9 cellular contexts compared by ENCODE assay signal in genomic region chr3:52892625-52893311, GRCh38. TPM values are rescaled to one million over a fixed set of nuclear protein-coding genes. Genes with fewer than 3 reads are reported as not detected.
DNase-seq lines count a peak whose midpoint lies in the region; ATAC-seq and TF ChIP-seq lines count a peak whose summit lies in the region.
"Had no signal": no experiment of that assay in that cellular context is flagged by ENCODE, and none has a peak within 500 bp of the region (broad histone marks: within the 10 kb centered on the region; RNA-seq: fewer than 3 reads in every experiment).

No MANE protein-coding gene starts in this region.

- peak overlapping the region; percentile 62 to 92 (median 81) for H3K27ac Mint-ChIP-seq in immature natural killer cell
- no peak overlapping the region for H3K27ac Mint-ChIP-seq in type B pancreatic cell

- peak; percentile 33 for TF ChIP-seq CTCF in type B pancreatic cell (conservative IDR thresholded peaks at IDR 0.05)

- peak; percentile 38 for DNase-seq in activated naive CD4-positive, alpha-beta T cell treated with Interleukin-2 at 50 U/mL for 16 hours
- DNase-seq in activated naive CD4-positive, alpha-beta T cell (lab: John Stamatoyannopoulos, UW) = no peak
- DNase-seq in activated T-cell treated with anti-CD3 and anti-CD28 coated beads for 1 hour (ENCODE audit: low read depth) (peak; percentile 19), immature natural killer cell (peak in 2 of 3 donors; percentile 27 to 45), type B pancreatic cell (ENCODE audit: extremely low spot score, unreplicated experiment) (no peak), cortex of kidney (lab: John Stamatoyannopoulos, UW) (no peak), NCI-H748 (lab: John Stamatoyannopoulos, UW; ENCODE audit: unreplicated experiment) (no peak)
- DNase-seq: dorsolateral prefrontal cortex had no signal

- H3K36me3 Mint-ChIP-seq in immature natural killer cell = peaks cover 0 to 9% (median 0%) of the 10 kb centered on the region in 3 donors
- H3K36me3 Mint-ChIP-seq in type B pancreatic cell = no peaks in the 10 kb centered on the region

- H3K4me3 Mint-ChIP-seq in immature natural killer cell (peak overlapping the region in 4 of 5 donors; percentile 40 to 86 (median 64)), type B pancreatic cell (no peak overlapping the region)

- no peak for ATAC-seq in GM21619 (IDR thresholded peaks at IDR 0.05; ENCODE audit: unreplicated experiment)

- H3K4me1 Mint-ChIP-seq in immature natural killer cell (peaks cover 42 to 78% of the 10 kb centered on the region in 2 donors), type B pancreatic cell (ENCODE audit: unreplicated experiment) (peaks cover 60% of the 10 kb centered on the region)

- H3K9me3 Mint-ChIP-seq in immature natural killer cell (no peaks in the 10 kb centered on the region), type B pancreatic cell (no peaks in the 10 kb centered on the region)

- H3K27me3 Mint-ChIP-seq in immature natural killer cell (ENCODE audit: low read depth in 3 of 3) = no peaks in the 10 kb centered on the region
- H3K27me3 Mint-ChIP-seq in type B pancreatic cell = no peaks in the 10 kb centered on the region

RNA-seq across cellular contexts. Expression of gene STIMATE, which starts 4.6 kb away (rescaled TPM):
- 10 to 100 TPM in 1 of 3 donors, 1 to 10 TPM in 2; 3.3 to 11.0 (median 8.2) TPM for polyA plus RNA-seq in immature natural killer cell
- 13.1 and 28.4 TPM in 2 replicates for total RNA-seq in type B pancreatic cell (ENCODE audit: low replicate concordance)

RNA-seq across cellular contexts. Expression of gene MUSTN1, which starts 57.9 kb away (rescaled TPM):
- not detected for polyA plus RNA-seq in immature natural killer cell
- 1.8 TPM in 1 of 2 replicates, not detected in the other for total RNA-seq in type B pancreatic cell (ENCODE audit: low replicate concordance)

Comparison
In these comparisons a context has a peak if more than half of its experiments do, and no peak if none do; other contexts are left out.
1. DNase-seq: peak in activated naive CD4-positive, alpha-beta T cell treated with Interleukin-2 at 50 U/mL for 16 hours (single experiment), activated T-cell treated with anti-CD3 and anti-CD28 coated beads for 1 hour (single experiment) and immature natural killer cell (2 of 3); none in activated naive CD4-positive, alpha-beta T cell (0 of 4), type B pancreatic cell (single experiment), cortex of kidney (single experiment) and NCI-H748 (single experiment).